In the genomic region with DNA sequence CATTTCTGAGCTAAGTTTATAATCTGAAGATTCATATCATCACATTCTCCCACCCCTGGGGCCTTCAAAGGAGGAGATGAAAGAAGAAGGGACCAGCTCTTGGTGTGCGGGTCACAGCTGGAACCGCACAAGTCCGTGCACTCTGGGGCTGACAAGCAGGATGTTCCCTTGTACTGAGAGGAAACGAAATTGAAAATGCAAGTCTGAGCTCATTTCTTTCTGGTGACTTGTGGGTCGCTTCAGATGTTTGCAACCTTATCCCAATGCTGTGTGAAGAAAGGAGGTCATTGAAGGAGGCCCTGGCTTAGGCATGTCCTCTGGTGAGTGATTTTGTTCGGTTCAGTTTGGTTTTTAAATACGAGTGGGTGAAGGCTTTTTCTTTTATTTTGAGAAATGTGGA, we compare ENCODE assay signal across 8 cellular contexts. TPM values are rescaled to one million over a fixed set of nuclear protein-coding genes. Genes with fewer than 3 reads are reported as not detected.
A peak's percentile ranks its signal among the peaks of the same experiment; 100 is the strongest.
DNase-seq lines count a peak whose midpoint lies in the region; ATAC-seq lines count a peak whose summit lies in the region.

No MANE protein-coding gene starts in this region.

- H4K8ac ChIP-seq in mesenchymal stem cell (ENCODE audit: low read length) = no peak overlapping the region

- H3K36me3 Mint-ChIP-seq in activated T-cell treated with anti-CD3 and anti-CD28 coated beads, Interleukin-2, amount 50 U/mL, for 24 hours (ENCODE audit: low read depth) = peaks cover 7% of the 10 kb centered on the region

- ATAC-seq in Right ventricle myocardium inferior (peak; percentile 32), HG03280 (IDR thresholded peaks at IDR 0.05; ENCODE audit: unreplicated experiment) (peak; percentile 78), aorta (ENCODE audit: low FRiP score) (peak; percentile 48)

- no peaks in the 10 kb centered on the region for H3K9me3 ChIP-seq in mesenchymal stem cell (ENCODE audit: control insufficient read depth, low read length)
- peaks cover 2% of the 10 kb centered on the region for H3K9me3 ChIP-seq in aorta (ENCODE audit: control insufficient read depth, low read length)

- H2BK12ac ChIP-seq in mesenchymal stem cell (ENCODE audit: low read length in 2 of 2) = no peak overlapping the region

- no peak overlapping the region for H2BK15ac ChIP-seq in mesenchymal stem cell (ENCODE audit: low read depth, poor library complexity, severe bottlenecking)

- no peak overlapping the region for H2BK5ac ChIP-seq in mesenchymal stem cell (ENCODE audit: low read depth, low read length, poor library complexity, severe bottlenecking)

- H3K79me1 ChIP-seq in mesenchymal stem cell (replicated peaks; ENCODE audit: low read length, poor library complexity, severe bottlenecking) = peaks cover 6% of the 10 kb centered on the region

- peak overlapping the region in 1 of 2 experiments; percentile 38 for H3K4ac ChIP-seq in mesenchymal stem cell (ENCODE audit: low read depth in 1 of 2, low read length in 2 of 2)

- H3K9ac ChIP-seq in mesenchymal stem cell (ENCODE audit: low read length) = peak overlapping the region; percentile 12

- H3K4me2 ChIP-seq in mesenchymal stem cell (ENCODE audit: low read length, poor library complexity, severe bottlenecking) = no peak overlapping the region

- no peak overlapping the region for H4K91ac ChIP-seq in mesenchymal stem cell (ENCODE audit: low read length)

- DNase-seq in Right ventricle myocardium inferior (ENCODE audit: missing footprints) = no peak
- no peak for DNase-seq in cardiac septum (ENCODE audit: low spot score)
- DNase-seq in activated T-cell treated with anti-CD3 and anti-CD28 coated beads, Interleukin-2, amount 50 U/mL, for 24 hours = peak; percentile 64
- DNase-seq in mesenchymal stem cell = peak; percentile 61
- no peak for DNase-seq in aorta
- DNase-seq in GOT3 (lab: John Stamatoyannopoulos, UW) = no peak
- DNase-seq in EL = no peak

- H3K27me3 ChIP-seq in mesenchymal stem cell (ENCODE audit: control insufficient read depth in 1 of 2, insufficient read depth in 1 of 2, low read length in 2 of 2) (no peaks in the 10 kb centered on the region), aorta (ENCODE audit: control insufficient read depth in 1 of 2, insufficient read depth in 2 of 2, low read length in 1 of 2) (no peaks in the 10 kb centered on the region)

- 78% methylated on average over 6 of the region's 7 CpGs for WGBS in mesenchymal stem cell
- WGBS in aorta, 2 donors = 41 to 44% methylated on average over 7 of the region's 7 CpGs

- H3K14ac ChIP-seq in mesenchymal stem cell (ENCODE audit: low read length in 2 of 2) = no peak overlapping the region

- no peaks in the 10 kb centered on the region for H3K27me3 Mint-ChIP-seq in activated T-cell treated with anti-CD3 and anti-CD28 coated beads, Interleukin-2, amount 50 U/mL, for 24 hours

- peak overlapping the region; percentile 69 for H3K4me3 Mint-ChIP-seq in activated T-cell treated with anti-CD3 and anti-CD28 coated beads, Interleukin-2, amount 50 U/mL, for 24 hours

- peaks cover 66% of the 10 kb centered on the region for H3K4me1 Mint-ChIP-seq in activated T-cell treated with anti-CD3 and anti-CD28 coated beads, Interleukin-2, amount 50 U/mL, for 24 hours (ENCODE audit: low read depth)

- peak overlapping the region in 1 of 2 experiments; percentile 35 for H3K18ac ChIP-seq in mesenchymal stem cell (ENCODE audit: low read depth in 1 of 2, low read length in 2 of 2)

- H3K4me1 ChIP-seq in mesenchymal stem cell (ENCODE audit: control insufficient read depth, insufficient read depth, low read depth, low read length) (peaks cover 24% of the 10 kb centered on the region), aorta (ENCODE audit: control insufficient read depth in 1 of 2, insufficient read depth in 2 of 2, low read length in 2 of 2) (peaks cover 9 to 12% of the 10 kb centered on the region in 2 donors)

- no peaks in the 10 kb centered on the region for H3K9me3 Mint-ChIP-seq in activated T-cell treated with anti-CD3 and anti-CD28 coated beads, Interleukin-2, amount 50 U/mL, for 24 hours

- H2BK120ac ChIP-seq in mesenchymal stem cell (ENCODE audit: low read depth, low read length) = no peak overlapping the region

- H3K23ac ChIP-seq in mesenchymal stem cell (ENCODE audit: low read length in 2 of 2) = peak overlapping the region in 1 of 2 experiments; percentile 43

- intact Hi-C loops in Right ventricle myocardium inferior (cut with DNase I) = loop anchor here (2.0 kb wide), 1 partner anchor 22 kb away; no protein-coding TSS in a partner anchor
- intact Hi-C loops in cardiac septum (cut with DNase I) = no loop called here
- intact Hi-C loops in aorta (cut with DNase I) = no loop called here

- H3K27ac ChIP-seq in mesenchymal stem cell (ENCODE audit: low read length, poor library complexity, severe bottlenecking) (no peak overlapping the region), aorta (ENCODE audit: low read depth in 1 of 2, low read length in 2 of 2) (peak overlapping the region in 1 of 2 donors; percentile 62)

- H3K4me3 ChIP-seq in mesenchymal stem cell (ENCODE audit: insufficient read depth in 1 of 2, low read depth in 1 of 2, low read length in 2 of 2) (peak overlapping the region in 1 of 2 experiments; percentile 35), aorta (ENCODE audit: low read length in 2 of 2) (no peak overlapping the region)

- no peak overlapping the region for H2AFZ ChIP-seq in mesenchymal stem cell (ENCODE audit: low read depth, low read length)

- peak overlapping the region; percentile 44 for H2AK5ac ChIP-seq in mesenchymal stem cell (ENCODE audit: low read length, severe bottlenecking)

- H3K27ac Mint-ChIP-seq in activated T-cell treated with anti-CD3 and anti-CD28 coated beads, Interleukin-2, amount 50 U/mL, for 24 hours = peak overlapping the region; percentile 88

- H3K36me3 ChIP-seq in mesenchymal stem cell (ENCODE audit: control insufficient read depth in 1 of 2, insufficient read depth in 2 of 2, low read depth in 1 of 2, low read length in 2 of 2) (peaks cover 7 to 28% of the 10 kb centered on the region in 2 experiments), aorta (ENCODE audit: control insufficient read depth in 1 of 2, insufficient read depth in 2 of 2, low read length in 1 of 2) (no peaks in the 10 kb centered on the region)

RNA-seq across cellular contexts. Expression of gene C9orf152, which starts 59.6 kb away (rescaled TPM):
- total RNA-seq in Right ventricle myocardium inferior (not detected), cardiac septum (not detected), aorta (not detected)
- polyA plus RNA-seq in mesenchymal stem cell (2013, experiment 1 of 2) = not detected
- polyA plus RNA-seq in mesenchymal stem cell (2013, experiment 2 of 2) = not detected
- 1 to 10 TPM in 1 of 2 donors, under 1 TPM in 1; 0.38 to 3.1 TPM for polyA plus RNA-seq in aorta

Comparison
In these comparisons a context has a peak if more than half of its experiments do, and no peak if none do; other contexts are left out.
1. DNase-seq: peak in activated T-cell treated with anti-CD3 and anti-CD28 coated beads, Interleukin-2, amount 50 U/mL, for 24 hours (single experiment) and mesenchymal stem cell (single experiment); none in Right ventricle myocardium inferior (single experiment), cardiac septum (single experiment), aorta (0 of 2), GOT3 (single experiment) and EL (single experiment).
2. Peak in every context shown above with its lines, with median percentiles within 50 percentile points of each other: ATAC-seq.